26 cellular contexts compared by ENCODE assay signal in genomic region chr19:30812099-30812684, GRCh38.
"Had no signal": no experiment of that assay in that cellular context is flagged by ENCODE, and none has a peak within 500 bp of the region (broad histone marks: within the 10 kb centered on the region; RNA-seq: fewer than 3 reads in every experiment).

No MANE protein-coding gene starts in this region.

- H3K36me3 ChIP-seq: colonic mucosa, gastroesophageal sphincter, heart left ventricle, left lung, neutrophil, pancreas, stomach, thyroid gland had no signal

- H2AFZ ChIP-seq: hepatocyte had no signal

- H3K4me1 ChIP-seq: colonic mucosa, foreskin keratinocyte, gastroesophageal sphincter, heart left ventricle, left lung, pancreas, stomach had no signal

- FAIRE-seq: islet of Langerhans, pancreas had no signal

- DNase-seq: colonic mucosa; effector CD8-positive, alpha-beta T cell; endodermal cell; foreskin keratinocyte; heart left ventricle; left cardiac atrium; left lung; mesenchymal stem cell; mucosa of descending colon; naive B cell; pancreas; stimulated activated CD4-positive, alpha-beta T cell treated with anti-CD3 and anti-CD28 coated beads, Interleukin-2, amount 100 ng/mL, for 24 hours; stimulated activated CD4-positive, alpha-beta T cell treated with anti-CD3 and anti-CD28 coated beads, Interleukin-4, amount 100 ng/mL, for 24 hours; stimulated activated naive CD4-positive, alpha-beta T cell treated with Interleukin-2 at 50 U/mL for 16 hours; stomach had no signal

- H3K27me3 ChIP-seq: colonic mucosa, foreskin keratinocyte, hepatocyte, thyroid gland had no signal

- ATAC-seq: esophagus mucosa; foreskin keratinocyte; gastroesophageal sphincter; heart left ventricle; left cardiac atrium; left lung; mucosa of descending colon; natural killer cell treated with Interleukin-12 subunit alpha and Interleukin-12 subunit beta and Interleukin-15 and Interleukin-18, amount 100 ng/mL, for 72 hours; pancreas; sciatic nerve; stimulated activated effector memory CD8-positive, alpha-beta T cell treated with anti-CD3 and anti-CD28 coated beads, Interleukin-12 subunit alpha, Interleukin-12 subunit beta, amount 100 ng/mL, for 72 hours had no signal

- H3K4me3 ChIP-seq: colonic mucosa, gastroesophageal sphincter, heart left ventricle, hepatocyte, left lung, mucosa of descending colon, pancreas, smooth muscle cell, stomach, thyroid gland had no signal

- H3K79me2 ChIP-seq: hepatocyte had no signal

- H3K27ac ChIP-seq: colonic mucosa, epithelial cell of prostate, foreskin keratinocyte, gastroesophageal sphincter, heart left ventricle, hepatocyte, left lung, neutrophil, pancreas, stomach, thyroid gland had no signal

- H3K9me3 ChIP-seq: colonic mucosa, left lung, mucosa of descending colon, neutrophil, pancreas, thyroid gland had no signal

- H3K4me2 ChIP-seq: hepatocyte, smooth muscle cell had no signal
